Comparison of ENCODE assay signal across 7 cellular contexts in the genomic region with DNA sequence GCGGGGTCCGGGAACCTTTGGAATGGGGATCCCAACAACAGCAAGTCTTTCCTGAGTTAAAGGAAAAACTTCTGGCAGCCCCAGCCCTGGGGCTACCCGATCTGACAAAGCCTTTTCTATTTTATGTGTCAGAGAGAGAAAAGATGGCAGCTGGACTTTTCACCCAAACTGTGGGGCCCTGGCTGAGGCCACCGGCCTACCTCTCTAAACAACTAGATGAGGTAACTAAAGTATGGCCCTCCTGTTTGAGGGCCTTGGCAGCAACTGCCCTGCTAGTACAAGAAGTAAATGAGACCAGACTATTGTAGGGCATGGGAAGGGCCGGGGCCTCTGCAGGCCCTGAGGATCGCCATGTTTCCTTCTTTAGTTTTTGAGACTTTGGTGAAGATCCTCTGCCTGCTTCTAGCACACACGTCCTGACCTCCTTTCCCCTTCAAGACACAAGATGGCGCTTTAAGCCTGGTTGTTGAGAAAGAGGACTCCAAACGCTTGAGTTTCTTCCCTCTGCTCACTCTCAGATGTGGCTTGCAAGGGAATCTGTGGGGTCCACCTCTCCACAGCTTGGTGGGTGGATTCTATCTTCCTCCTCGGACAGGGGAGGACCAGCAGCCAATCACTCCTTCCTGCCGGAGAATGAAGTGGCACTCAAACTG.
A peak's percentile ranks its signal among the peaks of the same experiment; 100 is the strongest.
DNase-seq lines count a peak whose midpoint lies in the region; ATAC-seq lines count a peak whose summit lies in the region.

No MANE protein-coding gene starts in this region.

- H3K27ac Mint-ChIP-seq in stimulated activated effector memory CD8-positive, alpha-beta T cell treated with anti-CD3 and anti-CD28 coated beads, Interleukin-12 subunit alpha, Interleukin-12 subunit beta, amount 100 ng/mL, for 72 hours: no peak overlapping the region

- in situ Hi-C loops in T47D (cut with HindIII; ENCODE audit: low pct_unique_long_range_greater_than_20kb, low sequenced_read_pairs): no loop called here

- H3K36me3 Mint-ChIP-seq in stimulated activated effector memory CD8-positive, alpha-beta T cell treated with anti-CD3 and anti-CD28 coated beads, Interleukin-12 subunit alpha, Interleukin-12 subunit beta, amount 100 ng/mL, for 72 hours: no peaks in the 10 kb centered on the region

- no peaks in the 10 kb centered on the region for H3K9me3 Mint-ChIP-seq in stimulated activated effector memory CD8-positive, alpha-beta T cell treated with anti-CD3 and anti-CD28 coated beads, Interleukin-12 subunit alpha, Interleukin-12 subunit beta, amount 100 ng/mL, for 72 hours

- peak; percentile 87 for DNase-seq in ELF-1 (ENCODE audit: low read depth, low spot score)
- peak; percentile 30 for DNase-seq in HuH-7.5 (ENCODE audit: low spot score)
- peak; percentile 71 for DNase-seq in NOMO-1 treated with DMSO at 0.1 percent for 48 hours (lab: John Stamatoyannopoulos, UW; ENCODE audit: unreplicated experiment)
- DNase-seq in T47D (ENCODE audit: low read depth in 1 of 2, low spot score in 1 of 2): peak; percentile 42 to 81
- peak; percentile 80 for DNase-seq in kidney tubule cell (ENCODE audit: low spot score)
- peak; percentile 3 to 59 for DNase-seq in stimulated activated effector memory CD8-positive, alpha-beta T cell treated with anti-CD3 and anti-CD28 coated beads, Interleukin-12 subunit alpha, Interleukin-12 subunit beta, amount 100 ng/mL, for 72 hours (ENCODE audit: low spot score in 2 of 2)

- no peak overlapping the region for H3K4me3 Mint-ChIP-seq in stimulated activated effector memory CD8-positive, alpha-beta T cell treated with anti-CD3 and anti-CD28 coated beads, Interleukin-12 subunit alpha, Interleukin-12 subunit beta, amount 100 ng/mL, for 72 hours

- no peak for ATAC-seq in stimulated activated effector memory CD8-positive, alpha-beta T cell treated with anti-CD3 and anti-CD28 coated beads, Interleukin-12 subunit alpha, Interleukin-12 subunit beta, amount 100 ng/mL, for 72 hours
- ATAC-seq in HG03520 (IDR thresholded peaks at IDR 0.05; ENCODE audit: unreplicated experiment): no peak

- H3K4me1 Mint-ChIP-seq in stimulated activated effector memory CD8-positive, alpha-beta T cell treated with anti-CD3 and anti-CD28 coated beads, Interleukin-12 subunit alpha, Interleukin-12 subunit beta, amount 100 ng/mL, for 72 hours: no peaks in the 10 kb centered on the region

Comparison
In these comparisons a context has a peak if more than half of its experiments do, and no peak if none do; other contexts are left out.
1. DNase-seq: peak in every context shown above with its lines; median percentile 87 in ELF-1; 80 in kidney tubule cell; 71 in NOMO-1 treated with DMSO at 0.1 percent for 48 hours; 62 in T47D; 31 in stimulated activated effector memory CD8-positive, alpha-beta T cell treated with anti-CD3 and anti-CD28 coated beads, Interleukin-12 subunit alpha, Interleukin-12 subunit beta, amount 100 ng/mL, for 72 hours; 30 in HuH-7.5.